In the genomic region with DNA sequence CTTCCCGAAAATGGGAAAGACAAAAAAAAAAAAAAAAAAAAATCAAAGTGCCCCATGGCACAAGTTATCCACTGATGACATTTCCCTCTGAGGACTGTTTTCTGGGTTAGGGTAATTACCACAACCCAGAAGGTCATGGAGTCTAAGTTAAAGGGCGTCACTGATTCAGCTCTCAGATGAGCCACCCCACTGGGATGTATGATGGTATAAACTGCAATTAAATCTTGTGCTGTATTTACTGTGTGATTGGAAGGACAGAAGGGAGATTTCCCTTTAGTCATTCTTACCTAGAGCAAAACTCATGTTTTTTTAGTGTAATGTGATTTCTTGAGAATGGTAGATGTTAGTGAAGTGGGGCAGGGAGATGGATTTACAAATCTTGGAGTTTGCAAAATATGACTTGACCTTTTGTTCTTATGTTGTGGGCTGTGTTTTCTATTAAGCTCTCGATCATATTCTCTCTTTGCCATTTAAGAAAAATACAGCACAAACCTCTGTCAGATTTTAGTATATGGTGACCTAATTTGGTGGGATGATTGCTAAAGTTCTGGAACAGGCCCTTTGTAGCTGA, we compare ENCODE assay signal across 18 cellular contexts.
DNase-seq lines count a peak whose midpoint lies in the region; TF ChIP-seq lines count a peak whose summit lies in the region.
"Had no signal": no experiment of that assay in that cellular context is flagged by ENCODE, and none has a peak within 500 bp of the region (broad histone marks: within the 10 kb centered on the region; RNA-seq: fewer than 3 reads in every experiment).

No MANE protein-coding gene starts in this region.

- TF ChIP-seq POLR2A in breast epithelium (IDR thresholded peaks at IDR 0.05) = no peak

- no peak overlapping the region for H3K4me3 ChIP-seq in breast epithelium
- H3K4me3 ChIP-seq in tibial artery = no peak overlapping the region

- H3K27ac Mint-ChIP-seq in nephron progenitor cell = peak overlapping the region; percentile 20
- H3K27ac Mint-ChIP-seq: activated CD4-positive, alpha-beta T cell treated with anti-CD3 and anti-CD28 coated beads for 36 hours; CD8-positive, alpha-beta memory T cell; dendritic cell treated with granulocyte-macrophage colony-stimulating factor and Interleukin-4, amounts not matched to agents 40 ng/mL and 50 ng/mL, for 4 days; memory B cell; T-helper 17 cell had no signal

- H3K4me1 ChIP-seq in breast epithelium (no peaks in the 10 kb centered on the region), tibial artery (peaks cover 0 to 98% (median 65%) of the 10 kb centered on the region in 4 donors)

- H3K4me3 Mint-ChIP-seq in nephron progenitor cell = no peak overlapping the region
- H3K4me3 Mint-ChIP-seq: activated CD4-positive, alpha-beta T cell treated with anti-CD3 and anti-CD28 coated beads for 36 hours; CD8-positive, alpha-beta memory T cell; dendritic cell treated with granulocyte-macrophage colony-stimulating factor and Interleukin-4, amounts not matched to agents 40 ng/mL and 50 ng/mL, for 4 days; memory B cell; T-helper 17 cell had no signal

- H3K36me3 ChIP-seq in breast epithelium (no peaks in the 10 kb centered on the region), tibial artery (no peaks in the 10 kb centered on the region)

- TF ChIP-seq CTCF in breast epithelium (IDR thresholded peaks at IDR 0.05) = no peak
- TF ChIP-seq CTCF in nephron progenitor cell (IDR thresholded peaks at IDR 0.05) = no peak
- TF ChIP-seq CTCF in tibial artery (IDR thresholded peaks at IDR 0.05) = no peak

- H3K27ac ChIP-seq in breast epithelium (peak overlapping the region; percentile 8 to 52), tibial artery (peak overlapping the region; percentile 56 to 69)

- no peaks in the 10 kb centered on the region for H3K9me3 ChIP-seq in breast epithelium
- no peaks in the 10 kb centered on the region for H3K9me3 ChIP-seq in tibial artery

- H3K9me3 Mint-ChIP-seq in nephron progenitor cell = no peaks in the 10 kb centered on the region
- H3K9me3 Mint-ChIP-seq: dendritic cell treated with granulocyte-macrophage colony-stimulating factor and Interleukin-4, amounts not matched to agents 40 ng/mL and 50 ng/mL, for 4 days; memory B cell had no signal

- H3K4me1 Mint-ChIP-seq in nephron progenitor cell = peaks cover 70% of the 10 kb centered on the region
- H3K4me1 Mint-ChIP-seq: activated CD4-positive, alpha-beta T cell treated with anti-CD3 and anti-CD28 coated beads for 36 hours; CD8-positive, alpha-beta memory T cell; memory B cell; T-helper 17 cell had no signal

- H3K27me3 Mint-ChIP-seq in nephron progenitor cell (ENCODE audit: low read depth, poor library complexity) = no peaks in the 10 kb centered on the region
- H3K27me3 Mint-ChIP-seq: activated CD4-positive, alpha-beta T cell treated with anti-CD3 and anti-CD28 coated beads for 36 hours; CD8-positive, alpha-beta memory T cell; dendritic cell treated with granulocyte-macrophage colony-stimulating factor and Interleukin-4, amounts not matched to agents 40 ng/mL and 50 ng/mL, for 4 days; T-helper 17 cell had no signal

- H3K27me3 ChIP-seq in breast epithelium (no peaks in the 10 kb centered on the region), tibial artery (no peaks in the 10 kb centered on the region)

- intact Hi-C loops in breast epithelium (cut with DNase I; ENCODE audit: low total_unique reads) (no loop called here), tibial artery (cut with DNase I; ENCODE audit: low total_unique reads) (no loop called here)

- DNase-seq in NCI-H748 (lab: John Stamatoyannopoulos, UW; ENCODE audit: unreplicated experiment) (peak; percentile 17), NCI-H748 treated with DMSO at 0.1 percent for 48 hours (lab: John Stamatoyannopoulos, UW) (no peak), breast epithelium (ENCODE audit: low spot score in 2 of 2) (no peak), nephron progenitor cell (no peak), tibial artery (no peak), C1 segment of cervical spinal cord (lab: John Stamatoyannopoulos, UW) (no peak), activated T-cell treated with anti-CD3 and anti-CD28 coated beads for 4 hours (no peak), SHP77 (lab: John Stamatoyannopoulos, UW) (no peak)
- DNase-seq: activated CD4-positive, alpha-beta T cell treated with anti-CD3 and anti-CD28 coated beads for 36 hours; activated T-cell treated with anti-CD3 and anti-CD28 coated beads, Interleukin-2, amount 50 U/mL, for 1 hour; CD8-positive, alpha-beta memory T cell; GF-D8; NCI-H1436 treated with DMSO at 0.1 percent for 48 hours; NCI-H526 treated with DMSO at 0.1 percent for 48 hours; nucleus accumbens; T-helper 17 cell had no signal

- H3K36me3 Mint-ChIP-seq in nephron progenitor cell (ENCODE audit: low read depth) = peaks cover 9% of the 10 kb centered on the region
- H3K36me3 Mint-ChIP-seq: CD8-positive, alpha-beta memory T cell had no signal
